Comparison of ENCODE assay signal across 23 cellular contexts in genomic region chrX:87805829-87806490, GRCh38.
DNase-seq lines count a peak whose midpoint lies in the region; ATAC-seq and TF ChIP-seq lines count a peak whose summit lies in the region.
"Had no signal": no experiment of that assay in that cellular context is flagged by ENCODE, and none has a peak within 500 bp of the region (broad histone marks: within the 10 kb centered on the region; RNA-seq: fewer than 3 reads in every experiment).

No MANE protein-coding gene starts in this region.

- no peaks in the 10 kb centered on the region for H3K36me3 ChIP-seq in HUES48 (ENCODE audit: control insufficient read depth, insufficient read depth, low read length)
- no peaks in the 10 kb centered on the region for H3K36me3 ChIP-seq in left ventricle myocardium inferior

- no peaks in the 10 kb centered on the region for H3K27me3 Mint-ChIP-seq in nephron progenitor cell (ENCODE audit: low read depth, poor library complexity)
- H3K27me3 Mint-ChIP-seq: activated naive CD8-positive, alpha-beta T cell treated with anti-CD3 and anti-CD28 coated beads, Interleukin-2, amount 10 ng/mL, durations not matched to agents 7 days and 5 days; CD4-positive, CD25-positive, alpha-beta regulatory T cell; IgD-negative memory B cell had no signal

- H3K9me3 Mint-ChIP-seq in nephron progenitor cell, result peaks cover 13% of the 10 kb centered on the region
- H3K9me3 Mint-ChIP-seq: activated naive CD8-positive, alpha-beta T cell treated with anti-CD3 and anti-CD28 coated beads, Interleukin-2, amount 10 ng/mL, durations not matched to agents 7 days and 5 days had no signal

- TF ChIP-seq CTCF in left ventricle myocardium inferior (IDR thresholded peaks at IDR 0.05; ENCODE audit: borderline replicate concordance), result no peak
- TF ChIP-seq CTCF in nephron progenitor cell (IDR thresholded peaks at IDR 0.05), result no peak

- ATAC-seq in HG03108 (IDR thresholded peaks at IDR 0.05; ENCODE audit: unreplicated experiment), result no peak
- ATAC-seq in HG02885 (IDR thresholded peaks at IDR 0.05; ENCODE audit: poor library complexity, unreplicated experiment), result no peak
- ATAC-seq: activated CD4-positive, CD25-positive, alpha-beta regulatory T cell treated with anti-CD3 and anti-CD28 coated beads, Interleukin-2, amount 50 U/mL, for 24 hours had no signal

- no peak overlapping the region for H3K9ac ChIP-seq in HUES48 (ENCODE audit: low read depth, low read length)
- H3K9ac ChIP-seq: SK-N-SH had no signal

- no peaks in the 10 kb centered on the region for H3K36me3 Mint-ChIP-seq in nephron progenitor cell (ENCODE audit: low read depth)
- H3K36me3 Mint-ChIP-seq: activated naive CD8-positive, alpha-beta T cell treated with anti-CD3 and anti-CD28 coated beads, Interleukin-2, amount 10 ng/mL, durations not matched to agents 7 days and 5 days; CD4-positive, CD25-positive, alpha-beta regulatory T cell; IgD-negative memory B cell had no signal

- DNase-seq in astrocyte of the hippocampus (ENCODE audit: low read depth, low spot score) (peak; percentile 7), left ventricle myocardium inferior (no peak), nephron progenitor cell (no peak), germinal center (ENCODE audit: low spot score) (no peak)
- no peak for DNase-seq in stimulated activated CD4-positive, alpha-beta T cell treated with anti-CD3 and anti-CD28 coated beads, Interleukin-4, amount 100 ng/mL, for 24 hours
- DNase-seq: activated CD8-positive, alpha-beta memory T cell treated with anti-CD3 and anti-CD28 coated beads for 24 hours; activated naive CD8-positive, alpha-beta T cell treated with anti-CD3 and anti-CD28 coated beads, Interleukin-2, amount 10 ng/mL, durations not matched to agents 7 days and 5 days; CD4-positive, CD25-positive, alpha-beta regulatory T cell; cerebellar nuclear complex; DMS53; effector memory CD4-positive, alpha-beta T cell; HCEC 1CT; kidney; midbrain; NCI-H187; NCI-H345; SK-N-SH; stimulated activated CD8-positive, alpha-beta memory T cell treated with anti-CD3 and anti-CD28 coated beads, Interleukin-4, amount 100 ng/mL, for 48 hours had no signal

- H3K9me3 ChIP-seq in HUES48 (ENCODE audit: control insufficient read depth, insufficient read depth, low read length) (no peaks in the 10 kb centered on the region), left ventricle myocardium inferior (replicated peaks) (no peaks in the 10 kb centered on the region)
- H3K9me3 ChIP-seq: SK-N-SH had no signal

- H3K27ac ChIP-seq in HUES48 (ENCODE audit: low read depth, low read length) (peak overlapping the region; percentile 50), left ventricle myocardium inferior (replicated peaks) (peak overlapping the region; percentile 51)

- no peaks in the 10 kb centered on the region for H3K27me3 ChIP-seq in HUES48 (ENCODE audit: control insufficient read depth, insufficient read depth, low read length)
- H3K27me3 ChIP-seq in left ventricle myocardium inferior (ENCODE audit: low read depth), result no peaks in the 10 kb centered on the region

- peaks cover 30% of the 10 kb centered on the region for H3K4me1 ChIP-seq in HUES48 (ENCODE audit: control insufficient read depth, insufficient read depth, low read length)
- H3K4me1 ChIP-seq in left ventricle myocardium inferior, result peaks cover 17% of the 10 kb centered on the region

- H3K4me3 ChIP-seq in HUES48 (ENCODE audit: low read depth, low read length), result no peak overlapping the region
- no peak overlapping the region for H3K4me3 ChIP-seq in left ventricle myocardium inferior

- intact Hi-C loops in left ventricle myocardium inferior (cut with micrococcal nuclease), result no loop called here

- no peak overlapping the region for H3K4me3 Mint-ChIP-seq in nephron progenitor cell
- H3K4me3 Mint-ChIP-seq: activated naive CD8-positive, alpha-beta T cell treated with anti-CD3 and anti-CD28 coated beads, Interleukin-2, amount 10 ng/mL, durations not matched to agents 7 days and 5 days; CD4-positive, CD25-positive, alpha-beta regulatory T cell; IgD-negative memory B cell had no signal

- peaks cover 7% of the 10 kb centered on the region for H3K4me1 Mint-ChIP-seq in nephron progenitor cell
- H3K4me1 Mint-ChIP-seq: activated naive CD8-positive, alpha-beta T cell treated with anti-CD3 and anti-CD28 coated beads, Interleukin-2, amount 10 ng/mL, durations not matched to agents 7 days and 5 days; CD4-positive, CD25-positive, alpha-beta regulatory T cell; IgD-negative memory B cell had no signal

- H3K27ac Mint-ChIP-seq in nephron progenitor cell, result peak overlapping the region; percentile 86
- H3K27ac Mint-ChIP-seq: activated naive CD8-positive, alpha-beta T cell treated with anti-CD3 and anti-CD28 coated beads, Interleukin-2, amount 10 ng/mL, durations not matched to agents 7 days and 5 days; CD4-positive, CD25-positive, alpha-beta regulatory T cell; IgD-negative memory B cell had no signal
